7 cellular contexts compared by ENCODE assay signal in the genomic region with DNA sequence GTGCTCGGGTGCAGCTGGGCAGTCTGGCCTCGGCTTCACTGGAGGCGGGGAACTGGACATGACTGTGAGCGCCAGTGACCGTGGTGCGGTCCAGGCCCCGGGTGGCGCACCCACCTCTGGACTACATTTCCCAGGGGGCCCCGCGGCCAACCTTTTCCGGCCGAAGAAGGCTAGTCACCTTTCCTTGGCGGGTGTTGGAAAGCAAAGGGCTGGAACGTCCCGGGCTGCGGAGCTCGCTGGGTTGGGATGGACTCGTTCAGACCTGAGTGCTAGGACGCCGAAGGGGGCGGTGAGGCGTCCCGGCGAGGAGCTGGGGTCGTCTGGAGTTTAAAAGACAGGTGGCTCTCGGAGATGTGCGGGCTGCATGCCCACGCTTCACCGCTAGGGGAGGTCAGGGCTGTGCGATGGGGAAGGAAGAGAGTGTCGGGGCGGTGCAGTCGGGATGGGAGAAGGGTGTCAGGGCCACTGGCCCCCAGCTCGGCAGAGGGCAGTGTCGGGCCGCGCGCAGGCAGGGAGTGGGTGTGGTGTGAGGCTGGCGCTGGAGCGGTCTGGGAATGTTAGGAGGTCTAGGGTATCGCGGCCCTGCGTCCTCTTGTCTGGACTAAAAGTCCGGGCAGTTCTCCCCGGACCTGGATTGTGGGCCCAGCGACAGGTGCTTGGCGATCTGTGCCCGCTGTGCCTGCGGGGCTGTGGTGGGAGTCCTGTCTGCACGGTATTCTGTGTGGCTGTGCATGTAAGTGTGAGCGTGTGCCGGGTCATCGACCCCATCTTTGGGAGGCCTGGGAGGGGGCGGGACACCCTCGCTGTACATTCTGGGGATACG. TPM values are rescaled to one million over a fixed set of nuclear protein-coding genes. Genes with fewer than 3 reads are reported as not detected.
DNase-seq lines count a peak whose midpoint lies in the region; ATAC-seq and TF ChIP-seq lines count a peak whose summit lies in the region.

No MANE protein-coding gene starts in this region.

- no peaks in the 10 kb centered on the region for H3K4me1 ChIP-seq in OCI-LY7 (ENCODE audit: insufficient read depth, low read length, poor library complexity, severe bottlenecking)

- peak; percentile 79 for ATAC-seq in GM18907 (IDR thresholded peaks at IDR 0.05; ENCODE audit: unreplicated experiment)

- no peaks in the 10 kb centered on the region for H3K79me2 ChIP-seq in OCI-LY7 (ENCODE audit: insufficient read depth, low read depth, low read length)

- no peaks in the 10 kb centered on the region for H4K20me1 ChIP-seq in OCI-LY7 (ENCODE audit: insufficient read depth, low read length)

- BruUV-seq in OCI-LY7 (replicated peaks; lab: Mats Ljungman, UMichigan), result no TSS peak

- CTCF ChIA-PET in OCI-LY7 (lab: Charles Lee; ENCODE audit: unreplicated experiment), result no interaction called here

- H2AFZ ChIP-seq in OCI-LY7 (ENCODE audit: low read length), result no peak overlapping the region

- DNase-seq in M059J (ENCODE audit: low read depth) (peak; percentile 70), medulla oblongata (ENCODE audit: extremely low spot score) (peak; percentile 91), OCI-LY7 (ENCODE audit: low spot score) (no peak)
- DNase-seq in activated CD8-positive, alpha-beta memory T cell treated with anti-CD3 and anti-CD28 coated beads for 1 hour (ENCODE audit: extremely low read depth in 1 of 2, low read depth in 1 of 2), result peak; percentile 36 to 63
- peak; percentile 73 for DNase-seq in effector CD4-positive, alpha-beta T cell
- DNase-seq in stimulated activated CD8-positive, alpha-beta memory T cell treated with anti-CD3 and anti-CD28 coated beads, Interleukin-15, amount 100 ng/mL, for 1 hour (ENCODE audit: low read depth), result peak; percentile 64

- intact Hi-C loops in OCI-LY7 (cut with micrococcal nuclease; ENCODE audit: unreplicated experiment), result no loop called here

- H3K4me2 ChIP-seq in OCI-LY7 (ENCODE audit: low read length), result no peak overlapping the region

- no peak overlapping the region for H3K27ac ChIP-seq in OCI-LY7 (ENCODE audit: low read depth, low read length, poor library complexity, severe bottlenecking)

- H3K36me3 ChIP-seq in OCI-LY7 (ENCODE audit: insufficient read depth, low read length), result no peaks in the 10 kb centered on the region

- no peaks in the 10 kb centered on the region for H3K9me2 ChIP-seq in OCI-LY7 (ENCODE audit: insufficient read depth, low read length)

- H3K4me3 ChIP-seq in OCI-LY7 (ENCODE audit: low read depth, low read length, poor library complexity, severe bottlenecking), result no peak overlapping the region

- no peak for TF ChIP-seq CTCF in OCI-LY7 (conservative IDR thresholded peaks at IDR 0.05; ENCODE audit: low read length)

- POLR2A ChIA-PET in OCI-LY7 (lab: Charles Lee), result no interaction called here

- H3K9me3 ChIP-seq in OCI-LY7 (ENCODE audit: low read length), result no peaks in the 10 kb centered on the region

RNA-seq across cellular contexts. Expression of gene ZNF568, which starts 57.1 kb away (rescaled TPM):
- total RNA-seq in M059J (2014; rRNA removed; shearing (Covaris generic)), result 7.3 and 9.7 TPM in 2 replicates
- total RNA-seq in OCI-LY7 (2014; rRNA removed; shearing (Covaris generic)), result 0.13 and 0.15 TPM in 2 replicates
- total RNA-seq in OCI-LY7 (2022), result 0.11 TPM in 1 of 2 replicates, not detected in the other

RNA-seq across cellular contexts. Expression of gene ZNF829, which starts 57.1 kb away (rescaled TPM):
- total RNA-seq in M059J (2014; rRNA removed; shearing (Covaris generic)), result 2.1 and 3.0 TPM in 2 replicates
- total RNA-seq in OCI-LY7 (2014; rRNA removed; shearing (Covaris generic)), result not detected in 2 replicates
- total RNA-seq in OCI-LY7 (2022), result not detected in 2 replicates
